In genomic region chr1:23743287-23744052, GRCh38 we compare ENCODE assay signal across 1 cellular context.
A peak's percentile ranks its signal among the peaks of the same experiment; 100 is the strongest.
TF ChIP-seq lines count a peak whose summit lies in the region.

A gene with protein sequence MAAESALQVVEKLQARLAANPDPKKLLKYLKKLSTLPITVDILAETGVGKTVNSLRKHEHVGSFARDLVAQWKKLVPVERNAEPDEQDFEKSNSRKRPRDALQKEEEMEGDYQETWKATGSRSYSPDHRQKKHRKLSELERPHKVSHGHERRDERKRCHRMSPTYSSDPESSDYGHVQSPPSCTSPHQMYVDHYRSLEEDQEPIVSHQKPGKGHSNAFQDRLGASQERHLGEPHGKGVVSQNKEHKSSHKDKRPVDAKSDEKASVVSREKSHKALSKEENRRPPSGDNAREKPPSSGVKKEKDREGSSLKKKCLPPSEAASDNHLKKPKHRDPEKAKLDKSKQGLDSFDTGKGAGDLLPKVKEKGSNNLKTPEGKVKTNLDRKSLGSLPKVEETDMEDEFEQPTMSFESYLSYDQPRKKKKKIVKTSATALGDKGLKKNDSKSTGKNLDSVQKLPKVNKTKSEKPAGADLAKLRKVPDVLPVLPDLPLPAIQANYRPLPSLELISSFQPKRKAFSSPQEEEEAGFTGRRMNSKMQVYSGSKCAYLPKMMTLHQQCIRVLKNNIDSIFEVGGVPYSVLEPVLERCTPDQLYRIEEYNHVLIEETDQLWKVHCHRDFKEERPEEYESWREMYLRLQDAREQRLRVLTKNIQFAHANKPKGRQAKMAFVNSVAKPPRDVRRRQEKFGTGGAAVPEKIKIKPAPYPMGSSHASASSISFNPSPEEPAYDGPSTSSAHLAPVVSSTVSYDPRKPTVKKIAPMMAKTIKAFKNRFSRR (plus strand): TSS chr1:23743471. CDS start chr1:23743504, 33 bp downstream.

TF ChIP-seq in HepG2, 621 proteins besides CTCF, POLR2A, EP300 and RAD21 (continued from another document and continues in another):
- TF ChIP-seq, protein P1, sequence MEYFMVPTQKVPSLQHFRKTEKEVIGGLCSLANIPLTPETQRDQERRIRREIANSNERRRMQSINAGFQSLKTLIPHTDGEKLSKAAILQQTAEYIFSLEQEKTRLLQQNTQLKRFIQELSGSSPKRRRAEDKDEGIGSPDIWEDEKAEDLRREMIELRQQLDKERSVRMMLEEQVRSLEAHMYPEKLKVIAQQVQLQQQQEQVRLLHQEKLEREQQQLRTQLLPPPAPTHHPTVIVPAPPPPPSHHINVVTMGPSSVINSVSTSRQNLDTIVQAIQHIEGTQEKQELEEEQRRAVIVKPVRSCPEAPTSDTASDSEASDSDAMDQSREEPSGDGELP (IDR thresholded peaks at IDR 0.05; ENCODE audit: borderline replicate concordance, low read depth): peak; percentile 86; the same call in 1 of the 2 replicates
- peak; percentile 77 for TF ChIP-seq MYC (CRISPR knock-in tag; IDR thresholded peaks at IDR 0.05; ENCODE audit: borderline replicate concordance)
- TF ChIP-seq HNRNPLL (IDR thresholded peaks at IDR 0.05; ENCODE audit: low read depth, low read length, poor library complexity, severe bottlenecking): peak; percentile 64
- peak; percentile 53; the same call in 1 of the 2 replicates for TF ChIP-seq ZBTB44 (CRISPR knock-in tag; IDR thresholded peaks at IDR 0.05)
- TF ChIP-seq, protein P2, sequence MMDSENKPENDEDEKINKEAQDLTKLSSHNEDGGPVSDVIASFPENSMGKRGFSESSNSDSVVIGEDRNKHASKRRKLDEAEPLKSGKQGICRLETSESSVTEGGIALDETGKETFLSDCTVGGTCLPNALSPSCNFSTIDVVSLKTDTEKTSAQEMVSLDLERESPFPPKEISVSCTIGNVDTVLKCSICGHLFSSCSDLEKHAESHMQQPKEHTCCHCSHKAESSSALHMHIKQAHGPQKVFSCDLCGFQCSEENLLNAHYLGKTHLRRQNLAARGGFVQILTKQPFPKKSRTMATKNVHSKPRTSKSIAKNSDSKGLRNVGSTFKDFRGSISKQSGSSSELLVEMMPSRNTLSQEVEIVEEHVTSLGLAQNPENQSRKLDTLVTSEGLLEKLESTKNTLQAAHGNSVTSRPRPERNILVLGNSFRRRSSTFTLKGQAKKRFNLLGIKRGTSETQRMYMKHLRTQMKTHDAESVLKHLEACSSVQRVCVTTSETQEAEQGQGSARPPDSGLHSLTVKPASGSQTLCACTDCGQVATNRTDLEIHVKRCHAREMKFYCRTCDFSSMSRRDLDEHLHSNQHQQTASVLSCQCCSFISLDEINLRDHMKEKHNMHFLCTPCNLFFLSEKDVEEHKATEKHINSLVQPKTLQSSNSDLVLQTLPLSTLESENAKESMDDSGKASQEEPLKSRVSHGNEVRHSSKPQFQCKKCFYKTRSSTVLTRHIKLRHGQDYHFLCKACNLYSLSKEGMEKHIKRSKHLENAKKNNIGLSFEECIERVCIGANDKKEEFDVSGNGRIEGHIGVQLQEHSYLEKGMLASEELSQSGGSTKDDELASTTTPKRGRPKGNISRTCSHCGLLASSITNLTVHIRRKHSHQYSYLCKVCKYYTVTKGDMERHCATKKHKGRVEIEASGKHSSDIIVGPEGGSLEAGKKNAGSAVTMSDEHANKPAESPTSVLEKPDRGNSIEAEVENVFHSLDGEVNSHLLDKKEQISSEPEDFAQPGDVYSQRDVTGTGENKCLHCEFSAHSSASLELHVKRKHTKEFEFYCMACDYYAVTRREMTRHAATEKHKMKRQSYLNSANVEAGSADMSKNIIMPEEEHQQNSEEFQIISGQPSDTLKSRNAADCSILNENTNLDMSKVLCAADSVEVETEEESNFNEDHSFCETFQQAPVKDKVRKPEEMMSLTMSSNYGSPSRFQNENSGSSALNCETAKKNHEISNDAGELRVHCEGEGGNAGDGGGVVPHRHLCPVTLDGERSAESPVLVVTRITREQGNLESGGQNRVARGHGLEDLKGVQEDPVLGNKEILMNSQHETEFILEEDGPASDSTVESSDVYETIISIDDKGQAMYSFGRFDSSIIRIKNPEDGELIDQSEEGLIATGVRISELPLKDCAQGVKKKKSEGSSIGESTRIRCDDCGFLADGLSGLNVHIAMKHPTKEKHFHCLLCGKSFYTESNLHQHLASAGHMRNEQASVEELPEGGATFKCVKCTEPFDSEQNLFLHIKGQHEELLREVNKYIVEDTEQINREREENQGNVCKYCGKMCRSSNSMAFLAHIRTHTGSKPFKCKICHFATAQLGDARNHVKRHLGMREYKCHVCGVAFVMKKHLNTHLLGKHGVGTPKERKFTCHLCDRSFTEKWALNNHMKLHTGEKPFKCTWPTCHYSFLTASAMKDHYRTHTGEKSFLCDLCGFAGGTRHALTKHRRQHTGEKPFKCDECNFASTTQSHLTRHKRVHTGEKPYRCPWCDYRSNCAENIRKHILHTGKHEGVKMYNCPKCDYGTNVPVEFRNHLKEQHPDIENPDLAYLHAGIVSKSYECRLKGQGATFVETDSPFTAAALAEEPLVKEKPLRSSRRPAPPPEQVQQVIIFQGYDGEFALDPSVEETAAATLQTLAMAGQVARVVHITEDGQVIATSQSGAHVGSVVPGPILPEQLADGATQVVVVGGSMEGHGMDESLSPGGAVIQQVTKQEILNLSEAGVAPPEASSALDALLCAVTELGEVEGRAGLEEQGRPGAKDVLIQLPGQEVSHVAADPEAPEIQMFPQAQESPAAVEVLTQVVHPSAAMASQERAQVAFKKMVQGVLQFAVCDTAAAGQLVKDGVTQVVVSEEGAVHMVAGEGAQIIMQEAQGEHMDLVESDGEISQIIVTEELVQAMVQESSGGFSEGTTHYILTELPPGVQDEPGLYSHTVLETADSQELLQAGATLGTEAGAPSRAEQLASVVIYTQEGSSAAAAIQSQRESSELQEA (CRISPR knock-in tag; IDR thresholded peaks at IDR 0.05; ENCODE audit: not compliant biosample characterization): peak; percentile 90
- TF ChIP-seq ISL2 (CRISPR knock-in tag; IDR thresholded peaks at IDR 0.05): 0 out of 2 replicates have a peak, but pooled peaks have one; percentile 16
- 0 out of 2 replicates have a peak, but pooled peaks have one; percentile 73 for TF ChIP-seq SMAD1 (CRISPR knock-in tag; IDR thresholded peaks at IDR 0.05; ENCODE audit: borderline replicate concordance, low read depth)
- TF ChIP-seq BRF2 (CRISPR knock-in tag; IDR thresholded peaks at IDR 0.05): no peak
- TF ChIP-seq TP53 (CRISPR knock-in tag; conservative IDR thresholded peaks at IDR 0.05): no peak
- TF ChIP-seq, protein P3, sequence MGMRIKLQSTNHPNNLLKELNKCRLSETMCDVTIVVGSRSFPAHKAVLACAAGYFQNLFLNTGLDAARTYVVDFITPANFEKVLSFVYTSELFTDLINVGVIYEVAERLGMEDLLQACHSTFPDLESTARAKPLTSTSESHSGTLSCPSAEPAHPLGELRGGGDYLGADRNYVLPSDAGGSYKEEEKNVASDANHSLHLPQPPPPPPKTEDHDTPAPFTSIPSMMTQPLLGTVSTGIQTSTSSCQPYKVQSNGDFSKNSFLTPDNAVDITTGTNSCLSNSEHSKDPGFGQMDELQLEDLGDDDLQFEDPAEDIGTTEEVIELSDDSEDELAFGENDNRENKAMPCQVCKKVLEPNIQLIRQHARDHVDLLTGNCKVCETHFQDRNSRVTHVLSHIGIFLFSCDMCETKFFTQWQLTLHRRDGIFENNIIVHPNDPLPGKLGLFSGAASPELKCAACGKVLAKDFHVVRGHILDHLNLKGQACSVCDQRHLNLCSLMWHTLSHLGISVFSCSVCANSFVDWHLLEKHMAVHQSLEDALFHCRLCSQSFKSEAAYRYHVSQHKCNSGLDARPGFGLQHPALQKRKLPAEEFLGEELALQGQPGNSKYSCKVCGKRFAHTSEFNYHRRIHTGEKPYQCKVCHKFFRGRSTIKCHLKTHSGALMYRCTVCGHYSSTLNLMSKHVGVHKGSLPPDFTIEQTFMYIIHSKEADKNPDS (CRISPR knock-in tag; IDR thresholded peaks at IDR 0.05): 0 out of 2 replicates have a peak, but pooled peaks have one; percentile 14
- TF ChIP-seq ZFYVE20 (CRISPR knock-in tag; IDR thresholded peaks at IDR 0.05; ENCODE audit: borderline replicate concordance, low read depth): 0 out of 2 replicates have a peak, but pooled peaks have one; percentile 20
- TF ChIP-seq TBX2 (CRISPR knock-in tag; IDR thresholded peaks at IDR 0.05; ENCODE audit: borderline replicate concordance): peak; percentile 56; the same call in 1 of the 2 replicates
- peak; percentile 78 for TF ChIP-seq MXD4 (CRISPR knock-in tag; IDR thresholded peaks at IDR 0.05)
- peak; percentile 74; the same call in 1 of the 2 replicates for TF ChIP-seq EEA1 (CRISPR knock-in tag; IDR thresholded peaks at IDR 0.05; ENCODE audit: borderline replicate concordance)
- TF ChIP-seq, protein P4, sequence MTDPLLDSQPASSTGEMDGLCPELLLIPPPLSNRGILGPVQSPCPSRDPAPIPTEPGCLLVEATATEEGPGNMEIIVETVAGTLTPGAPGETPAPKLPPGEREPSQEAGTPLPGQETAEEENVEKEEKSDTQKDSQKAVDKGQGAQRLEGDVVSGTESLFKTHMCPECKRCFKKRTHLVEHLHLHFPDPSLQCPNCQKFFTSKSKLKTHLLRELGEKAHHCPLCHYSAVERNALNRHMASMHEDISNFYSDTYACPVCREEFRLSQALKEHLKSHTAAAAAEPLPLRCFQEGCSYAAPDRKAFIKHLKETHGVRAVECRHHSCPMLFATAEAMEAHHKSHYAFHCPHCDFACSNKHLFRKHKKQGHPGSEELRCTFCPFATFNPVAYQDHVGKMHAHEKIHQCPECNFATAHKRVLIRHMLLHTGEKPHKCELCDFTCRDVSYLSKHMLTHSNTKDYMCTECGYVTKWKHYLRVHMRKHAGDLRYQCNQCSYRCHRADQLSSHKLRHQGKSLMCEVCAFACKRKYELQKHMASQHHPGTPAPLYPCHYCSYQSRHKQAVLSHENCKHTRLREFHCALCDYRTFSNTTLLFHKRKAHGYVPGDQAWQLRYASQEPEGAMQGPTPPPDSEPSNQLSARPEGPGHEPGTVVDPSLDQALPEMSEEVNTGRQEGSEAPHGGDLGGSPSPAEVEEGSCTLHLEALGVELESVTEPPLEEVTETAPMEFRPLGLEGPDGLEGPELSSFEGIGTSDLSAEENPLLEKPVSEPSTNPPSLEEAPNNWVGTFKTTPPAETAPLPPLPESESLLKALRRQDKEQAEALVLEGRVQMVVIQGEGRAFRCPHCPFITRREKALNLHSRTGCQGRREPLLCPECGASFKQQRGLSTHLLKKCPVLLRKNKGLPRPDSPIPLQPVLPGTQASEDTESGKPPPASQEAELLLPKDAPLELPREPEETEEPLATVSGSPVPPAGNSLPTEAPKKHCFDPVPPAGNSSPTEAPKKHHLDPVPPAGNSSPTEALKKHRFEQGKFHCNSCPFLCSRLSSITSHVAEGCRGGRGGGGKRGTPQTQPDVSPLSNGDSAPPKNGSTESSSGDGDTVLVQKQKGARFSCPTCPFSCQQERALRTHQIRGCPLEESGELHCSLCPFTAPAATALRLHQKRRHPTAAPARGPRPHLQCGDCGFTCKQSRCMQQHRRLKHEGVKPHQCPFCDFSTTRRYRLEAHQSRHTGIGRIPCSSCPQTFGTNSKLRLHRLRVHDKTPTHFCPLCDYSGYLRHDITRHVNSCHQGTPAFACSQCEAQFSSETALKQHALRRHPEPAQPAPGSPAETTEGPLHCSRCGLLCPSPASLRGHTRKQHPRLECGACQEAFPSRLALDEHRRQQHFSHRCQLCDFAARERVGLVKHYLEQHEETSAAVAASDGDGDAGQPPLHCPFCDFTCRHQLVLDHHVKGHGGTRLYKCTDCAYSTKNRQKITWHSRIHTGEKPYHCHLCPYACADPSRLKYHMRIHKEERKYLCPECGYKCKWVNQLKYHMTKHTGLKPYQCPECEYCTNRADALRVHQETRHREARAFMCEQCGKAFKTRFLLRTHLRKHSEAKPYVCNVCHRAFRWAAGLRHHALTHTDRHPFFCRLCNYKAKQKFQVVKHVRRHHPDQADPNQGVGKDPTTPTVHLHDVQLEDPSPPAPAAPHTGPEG (CRISPR knock-in tag; IDR thresholded peaks at IDR 0.05): 0 out of 2 replicates have a peak, but pooled peaks have one; percentile 41
- TF ChIP-seq ZFY (CRISPR knock-in tag; IDR thresholded peaks at IDR 0.05): peak; percentile 98
- TF ChIP-seq, protein P5, sequence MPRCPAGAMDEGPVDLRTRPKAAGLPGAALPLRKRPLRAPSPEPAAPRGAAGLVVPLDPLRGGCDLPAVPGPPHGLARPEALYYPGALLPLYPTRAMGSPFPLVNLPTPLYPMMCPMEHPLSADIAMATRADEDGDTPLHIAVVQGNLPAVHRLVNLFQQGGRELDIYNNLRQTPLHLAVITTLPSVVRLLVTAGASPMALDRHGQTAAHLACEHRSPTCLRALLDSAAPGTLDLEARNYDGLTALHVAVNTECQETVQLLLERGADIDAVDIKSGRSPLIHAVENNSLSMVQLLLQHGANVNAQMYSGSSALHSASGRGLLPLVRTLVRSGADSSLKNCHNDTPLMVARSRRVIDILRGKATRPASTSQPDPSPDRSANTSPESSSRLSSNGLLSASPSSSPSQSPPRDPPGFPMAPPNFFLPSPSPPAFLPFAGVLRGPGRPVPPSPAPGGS (CRISPR knock-in tag; IDR thresholded peaks at IDR 0.05): peak; percentile 89
- TF ChIP-seq SIN3A (IDR thresholded peaks at IDR 0.05; ENCODE audit: borderline replicate concordance, low read depth, low read length): peak; percentile 59; the same call in 1 of the 2 replicates
- TF ChIP-seq ZNF784 (CRISPR knock-in tag; IDR thresholded peaks at IDR 0.05; ENCODE audit: borderline replicate concordance): no peak
- peak; percentile 29; the same call in 1 of the 2 replicates for TF ChIP-seq FOXA3 (CRISPR knock-in tag; IDR thresholded peaks at IDR 0.05)
- TF ChIP-seq THAP11 (CRISPR knock-in tag; IDR thresholded peaks at IDR 0.05): peak; percentile 86
